In the genomic region with DNA sequence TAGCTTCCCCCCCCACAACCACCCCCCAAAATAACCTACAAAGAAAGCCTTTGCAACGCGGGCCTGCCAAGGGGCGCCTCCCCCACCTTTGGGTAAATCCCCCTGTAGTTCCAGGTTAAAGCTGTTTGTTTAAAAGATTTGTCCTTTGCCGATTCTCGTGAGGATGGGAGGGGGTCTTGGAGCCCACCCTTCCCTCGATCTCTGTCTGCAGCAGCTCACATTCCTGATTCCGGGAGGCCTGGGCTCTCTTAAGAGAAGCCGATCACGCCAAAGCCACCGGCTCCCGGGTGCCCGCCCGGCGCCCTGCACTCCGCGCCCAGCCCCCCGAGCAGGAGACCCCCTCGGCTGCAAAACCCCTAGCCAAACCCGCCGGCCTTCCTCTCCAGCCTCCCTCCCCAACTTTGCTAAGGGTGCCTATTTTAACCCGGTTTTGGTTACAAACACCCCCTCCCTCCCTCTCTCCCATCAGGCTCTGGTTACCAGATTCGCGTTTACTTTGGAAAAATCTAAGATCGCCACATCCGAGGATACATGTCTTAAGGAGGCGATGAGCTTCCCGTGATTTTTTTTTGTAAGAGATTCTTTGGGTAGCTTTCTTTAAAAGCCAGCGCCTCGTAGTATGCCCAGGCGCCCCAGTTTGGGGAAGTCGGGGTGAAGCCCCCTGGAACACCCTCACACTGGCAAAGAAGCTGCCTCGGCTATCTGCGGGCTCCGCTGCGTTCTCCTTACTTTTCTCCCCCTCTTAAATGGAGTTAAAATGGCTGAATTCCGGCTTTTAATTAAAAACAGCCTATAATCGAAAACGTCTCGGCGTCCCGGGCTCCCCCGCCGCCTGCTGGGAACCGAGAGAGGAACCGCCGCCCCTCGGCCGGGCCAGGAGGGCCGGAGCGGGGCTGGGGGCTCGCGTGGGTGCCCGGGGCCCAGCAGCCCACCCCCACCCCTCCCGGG, we compare ENCODE assay signal across 1 cellular context.
TF ChIP-seq lines count a peak whose summit lies in the region.

No MANE protein-coding gene starts in this region.

TF ChIP-seq in HEK293, 187 proteins besides CTCF, POLR2A, EP300 and RAD21 (continued from another document):
- TF ChIP-seq, protein P1, sequence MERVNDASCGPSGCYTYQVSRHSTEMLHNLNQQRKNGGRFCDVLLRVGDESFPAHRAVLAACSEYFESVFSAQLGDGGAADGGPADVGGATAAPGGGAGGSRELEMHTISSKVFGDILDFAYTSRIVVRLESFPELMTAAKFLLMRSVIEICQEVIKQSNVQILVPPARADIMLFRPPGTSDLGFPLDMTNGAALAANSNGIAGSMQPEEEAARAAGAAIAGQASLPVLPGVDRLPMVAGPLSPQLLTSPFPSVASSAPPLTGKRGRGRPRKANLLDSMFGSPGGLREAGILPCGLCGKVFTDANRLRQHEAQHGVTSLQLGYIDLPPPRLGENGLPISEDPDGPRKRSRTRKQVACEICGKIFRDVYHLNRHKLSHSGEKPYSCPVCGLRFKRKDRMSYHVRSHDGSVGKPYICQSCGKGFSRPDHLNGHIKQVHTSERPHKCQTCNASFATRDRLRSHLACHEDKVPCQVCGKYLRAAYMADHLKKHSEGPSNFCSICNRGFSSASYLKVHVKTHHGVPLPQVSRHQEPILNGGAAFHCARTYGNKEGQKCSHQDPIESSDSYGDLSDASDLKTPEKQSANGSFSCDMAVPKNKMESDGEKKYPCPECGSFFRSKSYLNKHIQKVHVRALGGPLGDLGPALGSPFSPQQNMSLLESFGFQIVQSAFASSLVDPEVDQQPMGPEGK (tag by site-specific recombination; IDR thresholded peaks at IDR 0.05): peak; percentile 27; the same call in 1 of the 2 replicates
- peak; percentile 63; the same call in 1 of the 2 replicates for TF ChIP-seq IKZF3 (tag by site-specific recombination; IDR thresholded peaks at IDR 0.05)
- TF ChIP-seq ZNF549 (tag by site-specific recombination; IDR thresholded peaks at IDR 0.05): no peak
- TF ChIP-seq KLF8 (tag by site-specific recombination; IDR thresholded peaks at IDR 0.05): no peak
- TF ChIP-seq ZFP69B (tag by site-specific recombination; IDR thresholded peaks at IDR 0.05): peak; percentile 86
- peak; percentile 92 for TF ChIP-seq ZBTB20 (tag by site-specific recombination; IDR thresholded peaks at IDR 0.05)
- TF ChIP-seq, protein P2, sequence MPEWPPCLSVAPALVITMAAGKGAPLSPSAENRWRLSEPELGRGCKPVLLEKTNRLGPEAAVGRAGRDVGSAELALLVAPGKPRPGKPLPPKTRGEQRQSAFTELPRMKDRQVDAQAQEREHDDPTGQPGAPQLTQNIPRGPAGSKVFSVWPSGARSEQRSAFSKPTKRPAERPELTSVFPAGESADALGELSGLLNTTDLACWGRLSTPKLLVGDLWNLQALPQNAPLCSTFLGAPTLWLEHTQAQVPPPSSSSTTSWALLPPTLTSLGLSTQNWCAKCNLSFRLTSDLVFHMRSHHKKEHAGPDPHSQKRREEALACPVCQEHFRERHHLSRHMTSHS (tag by site-specific recombination; IDR thresholded peaks at IDR 0.05): no peak
- peak; percentile 88 for TF ChIP-seq ZBTB8A (tag by site-specific recombination; IDR thresholded peaks at IDR 0.05)
- TF ChIP-seq ZNF426 (tag by site-specific recombination; IDR thresholded peaks at IDR 0.05): no peak
- TF ChIP-seq, protein P3, sequence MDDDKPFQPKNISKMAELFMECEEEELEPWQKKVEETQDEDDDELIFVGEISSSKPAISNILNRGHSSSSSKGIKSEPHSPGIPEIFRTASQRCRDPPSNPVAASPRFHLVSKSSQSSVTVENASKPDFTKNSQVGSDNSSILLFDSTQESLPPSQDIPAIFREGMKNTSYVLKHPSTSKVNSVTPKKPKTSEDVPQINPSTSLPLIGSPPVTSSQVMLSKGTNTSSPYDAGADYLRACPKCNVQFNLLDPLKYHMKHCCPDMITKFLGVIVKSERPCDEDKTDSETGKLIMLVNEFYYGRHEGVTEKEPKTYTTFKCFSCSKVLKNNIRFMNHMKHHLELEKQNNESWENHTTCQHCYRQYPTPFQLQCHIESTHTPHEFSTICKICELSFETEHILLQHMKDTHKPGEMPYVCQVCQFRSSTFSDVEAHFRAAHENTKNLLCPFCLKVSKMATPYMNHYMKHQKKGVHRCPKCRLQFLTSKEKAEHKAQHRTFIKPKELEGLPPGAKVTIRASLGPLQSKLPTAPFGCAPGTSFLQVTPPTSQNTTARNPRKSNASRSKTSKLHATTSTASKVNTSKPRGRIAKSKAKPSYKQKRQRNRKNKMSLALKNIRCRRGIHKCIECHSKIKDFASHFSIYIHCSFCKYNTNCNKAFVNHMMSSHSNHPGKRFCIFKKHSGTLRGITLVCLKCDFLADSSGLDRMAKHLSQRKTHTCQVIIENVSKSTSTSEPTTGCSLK (tag by site-specific recombination; IDR thresholded peaks at IDR 0.05): no peak
